In genomic region chr10:110036640-110037039, GRCh38 we compare ENCODE assay signal across 10 cellular contexts. TPM values are rescaled to one million over a fixed set of nuclear protein-coding genes. Genes with fewer than 3 reads are reported as not detected.
DNase-seq lines count a peak whose midpoint lies in the region; ATAC-seq and TF ChIP-seq lines count a peak whose summit lies in the region.
"Had no signal": no experiment of that assay in that cellular context is flagged by ENCODE, and none has a peak within 500 bp of the region (broad histone marks: within the 10 kb centered on the region; RNA-seq: fewer than 3 reads in every experiment).

No MANE protein-coding gene starts in this region.

- ATAC-seq in HG02759 (IDR thresholded peaks at IDR 0.05; ENCODE audit: unreplicated experiment) (peak; percentile 81), HG03520 (IDR thresholded peaks at IDR 0.05; ENCODE audit: unreplicated experiment) (peak; percentile 83), heart left ventricle (no peak)

- WGBS in heart left ventricle, 4 donors = 80 to 93% (median 91%) methylated on average over 3 of the region's 3 CpGs

- intact Hi-C loops in heart left ventricle (cut with DNase I) = no loop called here

- no peaks in the 10 kb centered on the region for H3K27me3 ChIP-seq in heart left ventricle

- peak; percentile 9 for DNase-seq in GM10266 (ENCODE audit: extremely low spot score)
- DNase-seq in GM19240 (ENCODE audit: insufficient read length, low spot score) = peak; percentile 10
- no peak for DNase-seq in NCI-H2196 (lab: John Stamatoyannopoulos, UW; ENCODE audit: unreplicated experiment)
- no peak for DNase-seq in heart left ventricle
- no peak for DNase-seq in substantia nigra (lab: John Stamatoyannopoulos, UW)
- DNase-seq in activated T-cell treated with anti-CD3 and anti-CD28 coated beads, Interleukin-2, amount 50 U/mL, for 48 hours = no peak
- DNase-seq: SK-N-SH had no signal

- no peak overlapping the region for H3K4me3 ChIP-seq in heart left ventricle

- no peaks in the 10 kb centered on the region for H3K36me3 ChIP-seq in heart left ventricle

- TF ChIP-seq POLR2A in heart left ventricle (IDR thresholded peaks at IDR 0.05) = no peak

- H3K9me3 ChIP-seq in heart left ventricle = no peaks in the 10 kb centered on the region
- H3K9me3 ChIP-seq: SK-N-SH had no signal

- peaks cover 9 to 90% (median 57%) of the 10 kb centered on the region in 12 donors for H3K4me1 ChIP-seq in heart left ventricle

- TF ChIP-seq CTCF in GM10266 (IDR thresholded peaks at IDR 0.05; ENCODE audit: control insufficient read depth, insufficient read depth, low read depth, missing control alignments) = no peak
- no peak for TF ChIP-seq CTCF in heart left ventricle (IDR thresholded peaks at IDR 0.05)

- H3K27ac ChIP-seq in heart left ventricle (no peak overlapping the region), substantia nigra (ENCODE audit: low read depth, low read length, poor library complexity, severe bottlenecking) (no peak overlapping the region)
- H3K27ac ChIP-seq: C4-2B had no signal

RNA-seq across cellular contexts. Expression of gene ADD3, which starts 28.9 kb away (rescaled TPM):
- 100 to 1,000 TPM in 5 of 9 donors, 10 to 100 TPM in 4; 47.9 to 659 (median 103) TPM for total RNA-seq in heart left ventricle
- polyA plus RNA-seq in heart left ventricle = 10 to 100 TPM; 28.8 to 51.8 TPM

Comparison
In these comparisons a context has a peak if more than half of its experiments do, and no peak if none do; other contexts are left out.
1. DNase-seq: peak in GM10266 (single experiment) and GM19240 (single experiment); none in NCI-H2196 (single experiment), heart left ventricle (0 of 5), substantia nigra (0 of 49) and activated T-cell treated with anti-CD3 and anti-CD28 coated beads, Interleukin-2, amount 50 U/mL, for 48 hours (0 of 2).
2. ATAC-seq: peak in HG02759 (single experiment) and HG03520 (single experiment); none in heart left ventricle (0 of 4).